In genomic region chr9:136754059-136754572, GRCh38 we compare ENCODE assay signal across 1 cellular context.
TF ChIP-seq lines count a peak whose summit lies in the region.

No MANE protein-coding gene starts in this region.

TF ChIP-seq in HepG2, 621 proteins besides CTCF, POLR2A, EP300 and RAD21:
- TF ChIP-seq ZNF550 (CRISPR knock-in tag; IDR thresholded peaks at IDR 0.05; ENCODE audit: borderline replicate concordance) (no peak), DMAP1 (CRISPR knock-in tag; IDR thresholded peaks at IDR 0.05) (peak; percentile 30; the same call in 1 of the 2 replicates), ZMYM3 (CRISPR knock-in tag; IDR thresholded peaks at IDR 0.05) (0 out of 2 replicates have a peak, but pooled peaks have one; percentile 14), BHLHE40 (IDR thresholded peaks at IDR 0.05; ENCODE audit: low read length) (peak; percentile 73), ZNF768 (CRISPR knock-in tag; IDR thresholded peaks at IDR 0.05) (peak; percentile 58; the same call in 1 of the 2 replicates)
